In the genomic region with DNA sequence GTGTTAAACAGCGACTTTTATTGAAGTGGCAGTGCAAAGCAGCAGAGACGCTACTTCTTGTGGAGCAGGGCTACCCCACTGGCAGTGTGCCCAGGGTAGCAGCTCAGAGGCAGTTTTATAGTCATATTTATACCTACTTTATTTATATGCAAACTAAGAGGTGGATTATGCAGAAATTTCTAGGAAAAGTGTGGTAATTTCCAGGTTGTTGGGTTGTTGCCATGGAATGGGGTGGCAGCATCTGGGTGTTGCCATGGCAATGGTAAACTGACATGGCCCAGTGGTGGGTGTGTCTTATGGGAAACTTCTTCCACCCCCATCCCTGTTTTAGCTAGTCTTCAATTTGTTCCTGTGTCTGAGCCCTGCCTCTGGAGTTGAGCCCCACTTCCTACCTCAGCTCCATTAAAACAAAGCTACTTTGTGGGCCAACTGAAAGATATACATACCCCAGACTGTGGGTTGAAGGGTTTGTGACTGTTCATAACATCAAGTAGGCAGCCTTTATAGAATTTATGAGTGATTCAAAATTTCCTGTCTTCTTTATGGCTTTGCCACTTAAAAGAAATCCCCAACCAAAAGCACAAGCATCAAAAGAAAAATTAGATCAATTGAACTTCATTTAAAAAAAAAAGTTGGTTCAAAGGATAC, we compare ENCODE assay signal across 23 cellular contexts.
"Had no signal": no experiment of that assay in that cellular context is flagged by ENCODE, and none has a peak within 500 bp of the region (broad histone marks: within the 10 kb centered on the region; RNA-seq: fewer than 3 reads in every experiment).

No MANE protein-coding gene starts in this region.

- H3K4me3 ChIP-seq: dorsolateral prefrontal cortex, gastrocnemius medialis, lower lobe of right lung, neural progenitor cell, right lobe of liver, suprapubic skin, transverse colon, upper lobe of right lung, uterus had no signal

- H3K9me3 Mint-ChIP-seq: memory B cell; naive B cell; natural killer cell treated with Interleukin-12 subunit alpha and Interleukin-12 subunit beta and Interleukin-15 and Interleukin-18, amount 100 ng/mL, for 72 hours; stimulated activated naive CD8-positive, alpha-beta T cell treated with anti-CD3 and anti-CD28 coated beads, Interleukin-15, amount 100 ng/mL, for 72 hours had no signal

- H3K27me3 Mint-ChIP-seq: memory B cell, progenitor cell of endocrine pancreas had no signal

- H3K27ac ChIP-seq: dorsolateral prefrontal cortex, gastrocnemius medialis, lower lobe of right lung, neural progenitor cell, parathyroid adenoma, right lobe of liver, suprapubic skin, transverse colon, upper lobe of right lung, uterus had no signal

- H3K79me2 ChIP-seq: parathyroid adenoma had no signal

- H3K27ac Mint-ChIP-seq: memory B cell; naive B cell; natural killer cell treated with Interleukin-12 subunit alpha and Interleukin-12 subunit beta and Interleukin-15 and Interleukin-18, amount 100 ng/mL, for 72 hours; neural progenitor cell; progenitor cell of endocrine pancreas; stimulated activated naive CD8-positive, alpha-beta T cell treated with anti-CD3 and anti-CD28 coated beads, Interleukin-15, amount 100 ng/mL, for 72 hours had no signal

- H3K9ac ChIP-seq: neural progenitor cell, parathyroid adenoma had no signal

- H3K4me1 Mint-ChIP-seq: memory B cell, naive B cell, neural progenitor cell had no signal

- H3K36me3 ChIP-seq: gastrocnemius medialis, lower lobe of right lung, neural progenitor cell, right lobe of liver, suprapubic skin, transverse colon, upper lobe of right lung, uterus had no signal

- H3K4me3 Mint-ChIP-seq: memory B cell; naive B cell; natural killer cell treated with Interleukin-12 subunit alpha and Interleukin-12 subunit beta and Interleukin-15 and Interleukin-18, amount 100 ng/mL, for 72 hours; neural progenitor cell; stimulated activated naive CD8-positive, alpha-beta T cell treated with anti-CD3 and anti-CD28 coated beads, Interleukin-15, amount 100 ng/mL, for 72 hours had no signal

- H3K4me1 ChIP-seq: gastrocnemius medialis, lower lobe of right lung, neural progenitor cell, parathyroid adenoma, right lobe of liver, suprapubic skin, transverse colon, upper lobe of right lung, uterus had no signal

- H3K36me3 Mint-ChIP-seq: memory B cell; naive B cell; natural killer cell treated with Interleukin-12 subunit alpha and Interleukin-12 subunit beta and Interleukin-15 and Interleukin-18, amount 100 ng/mL, for 72 hours; neural progenitor cell had no signal

- H3K4me2 ChIP-seq: neural progenitor cell had no signal

- H2AFZ ChIP-seq: neural progenitor cell, parathyroid adenoma had no signal

- DNase-seq: dorsolateral prefrontal cortex; effector CD4-positive, alpha-beta T cell; foreskin fibroblast; gastrocnemius medialis; left ventricle myocardium superior; lower lobe of right lung; naive B cell; right lobe of liver; small intestine; stimulated activated CD4-positive, alpha-beta T cell treated with anti-CD3 and anti-CD28 coated beads, Interleukin-1b, Interleukin-23, amount 100 ng/mL, for 48 hours; stimulated activated CD4-positive, alpha-beta T cell treated with anti-CD3 and anti-CD28 coated beads, Interleukin-4, amount 100 ng/mL, for 1 hour; stimulated activated CD8-positive, alpha-beta memory T cell treated with anti-CD3 and anti-CD28 coated beads, Interleukin-4, amount 100 ng/mL, for 48 hours; stimulated activated naive CD4-positive, alpha-beta T cell; stimulated activated naive CD8-positive, alpha-beta T cell treated with anti-CD3 and anti-CD28 coated beads, Interleukin-15, amount 100 ng/mL, for 72 hours; transverse colon; upper lobe of right lung; uterus had no signal

- H3K9me3 ChIP-seq: gastrocnemius medialis, lower lobe of right lung, right lobe of liver, suprapubic skin, transverse colon, upper lobe of right lung, uterus had no signal

- H3K27me3 ChIP-seq: dorsolateral prefrontal cortex, gastrocnemius medialis, neural progenitor cell, right lobe of liver, suprapubic skin, transverse colon, upper lobe of right lung, uterus had no signal
